8 cellular contexts compared by ENCODE assay signal in genomic region chr2:42929985-42930581, GRCh38.
A peak's percentile ranks its signal among the peaks of the same experiment; 100 is the strongest.
DNase-seq lines count a peak whose midpoint lies in the region; ATAC-seq and TF ChIP-seq lines count a peak whose summit lies in the region.

No MANE protein-coding gene starts in this region.

- H3K36me3 ChIP-seq in BLaER1 (no peaks in the 10 kb centered on the region), fibroblast of lung (ENCODE audit: control insufficient read depth, insufficient read depth, low read length) (no peaks in the 10 kb centered on the region), osteoblast (ENCODE audit: insufficient read depth, low read length) (no peaks in the 10 kb centered on the region)

- H3K9me3 ChIP-seq in BLaER1 (no peaks in the 10 kb centered on the region), fibroblast of lung (ENCODE audit: control insufficient read depth, insufficient read depth, low read depth, low read length) (no peaks in the 10 kb centered on the region), osteoblast (ENCODE audit: low read depth, low read length) (no peaks in the 10 kb centered on the region)

- no peaks in the 10 kb centered on the region for H4K20me1 ChIP-seq in BLaER1
- H4K20me1 ChIP-seq in fibroblast of lung (ENCODE audit: control insufficient read depth, extremely low read depth, insufficient read depth, low read length), result no peaks in the 10 kb centered on the region
- H4K20me1 ChIP-seq in osteoblast (ENCODE audit: insufficient read depth, low read length), result no peaks in the 10 kb centered on the region

- H3K27ac ChIP-seq in BLaER1, result peak overlapping the region; percentile 89
- H3K27ac ChIP-seq in RWPE1, result peak overlapping the region; percentile 46
- peak overlapping the region; percentile 48 for H3K27ac ChIP-seq in fibroblast of lung (ENCODE audit: insufficient read depth, low read length)
- H3K27ac ChIP-seq in osteoblast (ENCODE audit: low read depth, low read length), result peak overlapping the region; percentile 96

- H2AFZ ChIP-seq in fibroblast of lung (ENCODE audit: low read length) (no peak overlapping the region), osteoblast (ENCODE audit: low read length) (no peak overlapping the region)

- POLR2A ChIA-PET in RWPE1 (lab: Yijun Ruan, JAX; ENCODE audit: low non-redundant PET), result no interaction called here

- CTCF ChIA-PET in RWPE1 (lab: Yijun Ruan, JAX), result interaction anchor here (0.5 kb wide), 1 partner anchor 287 kb away, joined by 5 read pairs; no protein-coding TSS in a partner anchor

- H3K9ac ChIP-seq in BLaER1, result peak overlapping the region; percentile 62
- H3K9ac ChIP-seq in fibroblast of lung (ENCODE audit: insufficient read depth, low read length), result no peak overlapping the region

- ATAC-seq in HG03159 (IDR thresholded peaks at IDR 0.05; ENCODE audit: unreplicated experiment) (no peak), GM18907 (IDR thresholded peaks at IDR 0.05; ENCODE audit: unreplicated experiment) (no peak)

- TF ChIP-seq CTCF in RWPE1 (conservative IDR thresholded peaks at IDR 0.05; ENCODE audit: low read depth) (no peak), fibroblast of lung (conservative IDR thresholded peaks at IDR 0.05 in 1 of 2, IDR thresholded peaks at IDR 0.05 in 1 of 2; ENCODE audit: low read depth in 1 of 2, low read length in 2 of 2) (no peak), osteoblast (IDR thresholded peaks at IDR 0.05; ENCODE audit: extremely low read depth, low read depth, low read length) (no peak)

- peak overlapping the region; percentile 81 for H3K4me2 ChIP-seq in BLaER1
- no peak overlapping the region for H3K4me2 ChIP-seq in fibroblast of lung (ENCODE audit: extremely low read depth, insufficient read depth, low read length)
- peak overlapping the region; percentile 54 for H3K4me2 ChIP-seq in osteoblast (ENCODE audit: insufficient read depth, low read length)

- H3K27me3 ChIP-seq in BLaER1, result no peaks in the 10 kb centered on the region
- no peaks in the 10 kb centered on the region for H3K27me3 ChIP-seq in fibroblast of lung (ENCODE audit: control insufficient read depth, insufficient read depth, low read length)
- H3K27me3 ChIP-seq in osteoblast (ENCODE audit: insufficient read depth, low read length), result no peaks in the 10 kb centered on the region

- no peak for DNase-seq in RWPE1 (ENCODE audit: low spot score)
- DNase-seq in fibroblast of lung (ENCODE audit: low read depth in 2 of 2), result peak; percentile 85 to 86
- DNase-seq in osteoblast (ENCODE audit: insufficient read length, low spot score, missing footprints), result peak; percentile 82
- no peak for DNase-seq in NCI-H1436 treated with DMSO at 0.1 percent for 48 hours (lab: John Stamatoyannopoulos, UW)
- no peak for DNase-seq in iPS-NIHi11 (ENCODE audit: low spot score)

- H3K79me2 ChIP-seq in fibroblast of lung (ENCODE audit: control insufficient read depth, insufficient read depth, low read length) (no peaks in the 10 kb centered on the region), osteoblast (ENCODE audit: insufficient read depth, low read length) (no peaks in the 10 kb centered on the region)

- H3K4me1 ChIP-seq in BLaER1, result peaks cover 100% of the 10 kb centered on the region
- H3K4me1 ChIP-seq in fibroblast of lung (ENCODE audit: control insufficient read depth, extremely low read depth, insufficient read depth, low read length), result peaks cover 51% of the 10 kb centered on the region
- peaks cover 44% of the 10 kb centered on the region for H3K4me1 ChIP-seq in osteoblast (ENCODE audit: insufficient read depth, low read length)

- H3K4me3 ChIP-seq in BLaER1, result no peak overlapping the region
- H3K4me3 ChIP-seq in fibroblast of lung (replicated peaks in 1 of 4; ENCODE audit: control extremely low read depth in 1 of 4, insufficient read depth in 1 of 4, low read depth in 3 of 4, low read length in 4 of 4), result no peak overlapping the region
- peak overlapping the region; percentile 15 for H3K4me3 ChIP-seq in osteoblast (ENCODE audit: insufficient read depth, low read length)

Comparison
In these comparisons a context has a peak if more than half of its experiments do, and no peak if none do; other contexts are left out.
1. H3K27ac ChIP-seq: peak in every context shown above with its lines; median percentile 96 in osteoblast; 89 in BLaER1; 48 in fibroblast of lung; 46 in RWPE1.
2. DNase-seq: peak in fibroblast of lung (2 of 2) and osteoblast (single experiment); none in RWPE1 (single experiment), NCI-H1436 treated with DMSO at 0.1 percent for 48 hours (single experiment) and iPS-NIHi11 (single experiment).